Comparison of ENCODE assay signal across 11 cellular contexts in genomic region chr17:35807371-35808144, GRCh38. TPM values are rescaled to one million over a fixed set of nuclear protein-coding genes. Genes with fewer than 3 reads are reported as not detected.
DNase-seq lines count a peak whose midpoint lies in the region; ATAC-seq and TF ChIP-seq lines count a peak whose summit lies in the region.
"Had no signal": no experiment of that assay in that cellular context is flagged by ENCODE, and none has a peak within 500 bp of the region (broad histone marks: within the 10 kb centered on the region; RNA-seq: fewer than 3 reads in every experiment).

No MANE protein-coding gene starts in this region.

- CTCF ChIA-PET in CD8-positive, alpha-beta T cell (lab: Charles Lee): interaction anchor here (1.0 to 11.2 kb wide), 11 partner anchors 8 to 229 kb away, joined by 3 to 305 read pairs (median 10); partner anchors contain the start of genes C17orf50, MMP28 and PEX12
- CTCF ChIA-PET in naive thymus-derived CD4-positive, alpha-beta T cell (lab: Charles Lee): interaction anchor here (0.6 to 9.0 kb wide), 10 partner anchors 7 to 1425 kb away, joined by 3 to 222 read pairs (median 6); partner anchors contain the start of genes C17orf50 and MMP28

- peak overlapping the region; percentile 98 for H3K4me3 Mint-ChIP-seq in CD8-positive, alpha-beta T cell
- H3K4me3 Mint-ChIP-seq in brain: peak overlapping the region; percentile 90 to 98 (median 96)
- peak overlapping the region in 8 of 10 donors; percentile 14 to 97 (median 95) for H3K4me3 Mint-ChIP-seq in naive thymus-derived CD4-positive, alpha-beta T cell

- in situ Hi-C loops in brain microvascular endothelial cell (cut with HindIII; ENCODE audit: low pct_ligation_motif_present, low sequenced_read_pairs): no loop called here

- no peak overlapping the region for H3K4me3 ChIP-seq in CD8-positive, alpha-beta T cell (ENCODE audit: low read depth, low read length)
- H3K4me3 ChIP-seq in naive thymus-derived CD4-positive, alpha-beta T cell (ENCODE audit: low read length): no peak overlapping the region
- H3K4me3 ChIP-seq in brain microvascular endothelial cell (ENCODE audit: low read depth, low read length): no peak overlapping the region

- no peak for DNase-seq in CD8-positive, alpha-beta T cell
- DNase-seq in M059J (ENCODE audit: low read depth): peak; percentile 72
- DNase-seq in naive thymus-derived CD4-positive, alpha-beta T cell: no peak
- no peak for DNase-seq in brain microvascular endothelial cell
- no peak for DNase-seq in sciatic nerve (ENCODE audit: low spot score)
- no peak for DNase-seq in activated CD8-positive, alpha-beta memory T cell treated with anti-CD3 and anti-CD28 coated beads, Interleukin-2, amount 50 U/mL, for 48 hours
- DNase-seq: NCI-H1436 treated with DMSO at 0.1 percent for 48 hours, SHP77 treated with DMSO at 0.1 percent for 48 hours had no signal

- H3K4me1 ChIP-seq in CD8-positive, alpha-beta T cell (ENCODE audit: insufficient read depth, low read length): peaks cover 40% of the 10 kb centered on the region
- H3K4me1 ChIP-seq in naive thymus-derived CD4-positive, alpha-beta T cell (ENCODE audit: control insufficient read depth in 2 of 2, insufficient read depth in 2 of 2, low read length in 2 of 2): peaks cover 29 to 34% of the 10 kb centered on the region in 2 donors

- no peak for ATAC-seq in CD8-positive, alpha-beta T cell
- no peak for ATAC-seq in naive thymus-derived CD4-positive, alpha-beta T cell
- ATAC-seq in HG03378 (IDR thresholded peaks at IDR 0.05; ENCODE audit: unreplicated experiment): no peak
- no peak for ATAC-seq in sciatic nerve

- H3K27ac ChIP-seq in CD8-positive, alpha-beta T cell (ENCODE audit: low read depth, low read length): no peak overlapping the region
- H3K27ac ChIP-seq in naive thymus-derived CD4-positive, alpha-beta T cell (ENCODE audit: low read depth, low read length): peak overlapping the region; percentile 83
- no peak overlapping the region for H3K27ac ChIP-seq in brain microvascular endothelial cell

- peaks cover 58% of the 10 kb centered on the region for H3K4me1 Mint-ChIP-seq in CD8-positive, alpha-beta T cell (ENCODE audit: low read depth)
- H3K4me1 Mint-ChIP-seq in brain: peaks cover 37% of the 10 kb centered on the region
- H3K4me1 Mint-ChIP-seq in naive thymus-derived CD4-positive, alpha-beta T cell: peaks cover 21 to 63% (median 51%) of the 10 kb centered on the region in 7 donors

- no peaks in the 10 kb centered on the region for H3K36me3 ChIP-seq in CD8-positive, alpha-beta T cell (ENCODE audit: insufficient read depth, low read length)
- H3K36me3 ChIP-seq in naive thymus-derived CD4-positive, alpha-beta T cell (ENCODE audit: control insufficient read depth in 2 of 3, insufficient read depth in 3 of 3, low read length in 3 of 3): peaks cover 0 to 9% (median 0%) of the 10 kb centered on the region in 3 experiments
- H3K36me3 ChIP-seq in brain microvascular endothelial cell (replicated peaks): no peaks in the 10 kb centered on the region

- no peaks in the 10 kb centered on the region for H3K9me3 ChIP-seq in CD8-positive, alpha-beta T cell (ENCODE audit: low read length)
- H3K9me3 ChIP-seq in naive thymus-derived CD4-positive, alpha-beta T cell (ENCODE audit: control insufficient read depth in 2 of 3, low read length in 3 of 3): no peaks in the 10 kb centered on the region

- POLR2A ChIA-PET in CD8-positive, alpha-beta T cell (lab: Charles Lee): interaction anchor here (1.4 to 4.8 kb wide), 3 partner anchors 34 to 47 kb away, joined by 3 to 84 read pairs (median 3); partner anchors contain the start of gene C17orf50
- POLR2A ChIA-PET in naive thymus-derived CD4-positive, alpha-beta T cell (lab: Charles Lee): interaction anchor here (1.2 to 5.7 kb wide), 8 partner anchors 11 to 647 kb away, joined by 3 to 108 read pairs (median 5); partner anchors contain the start of genes C17orf50 and MMP28

- H3K36me3 Mint-ChIP-seq in CD8-positive, alpha-beta T cell: peaks cover 17% of the 10 kb centered on the region
- peaks cover 4% of the 10 kb centered on the region for H3K36me3 Mint-ChIP-seq in brain
- no peaks in the 10 kb centered on the region for H3K36me3 Mint-ChIP-seq in naive thymus-derived CD4-positive, alpha-beta T cell

- no peaks in the 10 kb centered on the region for H3K27me3 Mint-ChIP-seq in CD8-positive, alpha-beta T cell (ENCODE audit: low read depth)
- H3K27me3 Mint-ChIP-seq in brain: peaks cover 21% of the 10 kb centered on the region
- no peaks in the 10 kb centered on the region for H3K27me3 Mint-ChIP-seq in naive thymus-derived CD4-positive, alpha-beta T cell

- H3K9me3 Mint-ChIP-seq in CD8-positive, alpha-beta T cell: no peaks in the 10 kb centered on the region
- peaks cover 0 to 2% (median 0%) of the 10 kb centered on the region in 5 experiments for H3K9me3 Mint-ChIP-seq in brain
- H3K9me3 Mint-ChIP-seq in naive thymus-derived CD4-positive, alpha-beta T cell: no peaks in the 10 kb centered on the region

- peak overlapping the region; percentile 99 for H3K27ac Mint-ChIP-seq in CD8-positive, alpha-beta T cell
- H3K27ac Mint-ChIP-seq in brain: peak overlapping the region in 3 of 5 experiments; percentile 100
- peak overlapping the region; percentile 91 to 99 (median 97) for H3K27ac Mint-ChIP-seq in naive thymus-derived CD4-positive, alpha-beta T cell

- intact Hi-C loops in CD8-positive, alpha-beta T cell (cut with DNase I, micrococcal nuclease): loop anchor here (2.0 to 10.0 kb wide), 7 partner anchors 195 to 845 kb away; partner anchors contain the start of genes SLFN5 (in 2 of the 2), AP2B1 (in 1 of the 2), CCT6B (in 1 of the 2) and NLE1 (in 1 of the 2)
- intact Hi-C loops in naive thymus-derived CD4-positive, alpha-beta T cell (cut with micrococcal nuclease): loop anchor here (2.0 to 10.0 kb wide), 10 partner anchors 195 to 1140 kb away; partner anchors contain the start of genes SLFN5 (in 2 of the 2), AATF (in 1 of the 2), AP2B1 (in 1 of the 2) and LIG3 (in 1 of the 2)
- intact Hi-C loops in sciatic nerve (cut with DNase I): no loop called here

- no peaks in the 10 kb centered on the region for H3K27me3 ChIP-seq in CD8-positive, alpha-beta T cell (ENCODE audit: insufficient read depth, low read length)
- H3K27me3 ChIP-seq in naive thymus-derived CD4-positive, alpha-beta T cell (ENCODE audit: control insufficient read depth in 2 of 2, insufficient read depth in 2 of 2, low read length in 2 of 2): no peaks in the 10 kb centered on the region
- no peaks in the 10 kb centered on the region for H3K27me3 ChIP-seq in brain microvascular endothelial cell (replicated peaks)

- no peak for TF ChIP-seq CTCF in CD8-positive, alpha-beta T cell (IDR thresholded peaks at IDR 0.05)
- TF ChIP-seq CTCF in brain (conservative IDR thresholded peaks at IDR 0.05) (no peak), brain microvascular endothelial cell (IDR thresholded peaks at IDR 0.05; ENCODE audit: low read depth, low read length, missing control alignments) (no peak)

RNA-seq across cellular contexts. Expression of gene TAF15, which starts 1.7 kb away (rescaled TPM):
- 100 to 1,000 TPM; 118 to 121 TPM for total RNA-seq in CD8-positive, alpha-beta T cell
- 11.3 and 21.0 TPM in 2 replicates for total RNA-seq in M059J (2014; rRNA removed; shearing (Covaris generic))
- polyA plus RNA-seq in brain (ENCODE audit: insufficient read depth, low read depth, low replicate concordance): 160 TPM
- 100 to 1,000 TPM; 162 to 281 (median 243) TPM for total RNA-seq in naive thymus-derived CD4-positive, alpha-beta T cell
- 10 to 100 TPM; 27.8 to 30.2 TPM for polyA plus RNA-seq in naive thymus-derived CD4-positive, alpha-beta T cell
- 183 TPM for total RNA-seq in sciatic nerve

RNA-seq across cellular contexts. Expression of gene MMP28, which starts 12.1 kb away (rescaled TPM):
- 1 to 10 TPM; 5.4 to 6.5 TPM for total RNA-seq in CD8-positive, alpha-beta T cell
- 0.17 and 1.2 TPM in 2 replicates for total RNA-seq in M059J (2014; rRNA removed; shearing (Covaris generic))
- 8.9 TPM for polyA plus RNA-seq in brain (ENCODE audit: insufficient read depth, low read depth, low replicate concordance)
- 10 to 100 TPM in 3 of 5 experiments, 1 to 10 TPM in 1, not detected in 1; 2.9 to 15.1 (median 14.0) TPM for total RNA-seq in naive thymus-derived CD4-positive, alpha-beta T cell
- polyA plus RNA-seq in naive thymus-derived CD4-positive, alpha-beta T cell: 10 to 100 TPM; 19.7 to 33.1 TPM
- total RNA-seq in sciatic nerve: 61.5 TPM
- total RNA-seq: epithelial cell of proximal tubule had no signal

RNA-seq across cellular contexts. Expression of gene C17orf50, which starts 46.9 kb away (rescaled TPM):
- total RNA-seq in CD8-positive, alpha-beta T cell: not detected
- total RNA-seq in M059J (2014; rRNA removed; shearing (Covaris generic)): not detected in 2 replicates
- polyA plus RNA-seq in brain (ENCODE audit: insufficient read depth, low read depth, low replicate concordance): 0.68 TPM
- not detected for total RNA-seq in naive thymus-derived CD4-positive, alpha-beta T cell
- polyA plus RNA-seq in naive thymus-derived CD4-positive, alpha-beta T cell: under 1 TPM in 1 of 2 donors, not detected in 1; 0.27 TPM
- not detected for total RNA-seq in sciatic nerve

RNA-seq across cellular contexts. Expression of gene GAS2L2, which starts 54.5 kb away (rescaled TPM):
- total RNA-seq in CD8-positive, alpha-beta T cell: under 1 TPM; 0.17 to 0.27 TPM
- total RNA-seq in M059J (2014; rRNA removed; shearing (Covaris generic)): not detected in 2 replicates
- not detected for polyA plus RNA-seq in brain (ENCODE audit: insufficient read depth, low read depth, low replicate concordance)
- total RNA-seq in naive thymus-derived CD4-positive, alpha-beta T cell: under 1 TPM in 4 of 5 experiments, not detected in 1; 0.16 to 0.49 (median 0.24) TPM
- not detected for polyA plus RNA-seq in naive thymus-derived CD4-positive, alpha-beta T cell
- 0.13 TPM for total RNA-seq in sciatic nerve
- total RNA-seq: epithelial cell of proximal tubule had no signal
